ENCODE assay signal across 9 cellular contexts in genomic region chr1:221045842-221046831, GRCh38.
DNase-seq lines count a peak whose midpoint lies in the region; ATAC-seq, FAIRE-seq and TF ChIP-seq lines count a peak whose summit lies in the region.
"Had no signal": no experiment of that assay in that cellular context is flagged by ENCODE, and none has a peak within 500 bp of the region (broad histone marks: within the 10 kb centered on the region; RNA-seq: fewer than 3 reads in every experiment).

No MANE protein-coding gene starts in this region.

- H3K4me3 ChIP-seq in OCI-LY7 (ENCODE audit: low read depth, low read length, poor library complexity, severe bottlenecking) (no peak overlapping the region), small intestine (ENCODE audit: low read depth in 1 of 2, low read length in 2 of 2) (no peak overlapping the region), kidney (ENCODE audit: low read length in 2 of 2) (no peak overlapping the region)

- CTCF ChIA-PET in OCI-LY7 (lab: Charles Lee; ENCODE audit: unreplicated experiment) = no interaction called here

- intact Hi-C loops in OCI-LY7 (cut with micrococcal nuclease; ENCODE audit: unreplicated experiment) (no loop called here), kidney (cut with DNase I) (no loop called here)

- DNase-seq in OCI-LY7 (ENCODE audit: low spot score) (peak; percentile 27), left lobe of liver (ENCODE audit: low spot score) (no peak), SW480 (ENCODE audit: low spot score) (no peak), NCI-H510A treated with DMSO at 0.1 percent for 48 hours (lab: John Stamatoyannopoulos, UW) (no peak), small intestine (no peak), kidney (no peak)

- H3K27ac ChIP-seq in OCI-LY7 (ENCODE audit: low read depth, low read length, poor library complexity, severe bottlenecking) = peak overlapping the region; percentile 27
- no peak overlapping the region for H3K27ac ChIP-seq in small intestine (ENCODE audit: low read depth in 1 of 2, low read length in 1 of 2)
- no peak overlapping the region for H3K27ac ChIP-seq in kidney (ENCODE audit: low read depth in 2 of 2, low read length in 2 of 2)
- H3K27ac ChIP-seq: VCaP had no signal

- H3K4me2 ChIP-seq in OCI-LY7 (ENCODE audit: low read length) = no peak overlapping the region

- no peaks in the 10 kb centered on the region for H3K79me2 ChIP-seq in OCI-LY7 (ENCODE audit: insufficient read depth, low read depth, low read length)

- ATAC-seq in GM18907 (IDR thresholded peaks at IDR 0.05; ENCODE audit: unreplicated experiment) = peak; percentile 98
- peak; percentile 86 for ATAC-seq in HG02870 (IDR thresholded peaks at IDR 0.05; ENCODE audit: unreplicated experiment)
- ATAC-seq in left lobe of liver = peak; percentile 44

- no peak overlapping the region; the same call in 1 of the 2 replicates for H2AFZ ChIP-seq in OCI-LY7 (ENCODE audit: low read length)

- BruUV-seq in OCI-LY7 (replicated peaks; lab: Mats Ljungman, UMichigan) = no TSS peak

- 59 to 61% (median 60%) methylated on average over 5 of the region's 5 CpGs for WGBS in small intestine, 3 donors

- H3K9me3 ChIP-seq in OCI-LY7 (ENCODE audit: low read length) (no peaks in the 10 kb centered on the region), small intestine (ENCODE audit: control insufficient read depth, low read depth) (no peaks in the 10 kb centered on the region), kidney (ENCODE audit: control insufficient read depth in 1 of 2, low read length in 2 of 2) (no peaks in the 10 kb centered on the region)

- FAIRE-seq in small intestine (lab: Jason Lieb, UNC) (no peak), kidney (lab: Jason Lieb, UNC) (no peak)

- TF ChIP-seq CTCF in OCI-LY7 (conservative IDR thresholded peaks at IDR 0.05; ENCODE audit: low read length) (no peak), kidney (IDR thresholded peaks at IDR 0.05; ENCODE audit: borderline replicate concordance, extremely low read depth, insufficient read depth) (no peak)

- H4K20me1 ChIP-seq in OCI-LY7 (ENCODE audit: insufficient read depth, low read length) = no peaks in the 10 kb centered on the region

- H3K36me3 ChIP-seq in OCI-LY7 (ENCODE audit: insufficient read depth, low read length) = no peaks in the 10 kb centered on the region
- H3K36me3 ChIP-seq in small intestine (ENCODE audit: control insufficient read depth in 2 of 2, insufficient read depth in 2 of 2, low read length in 2 of 2) = no peaks in the 10 kb centered on the region
- no peaks in the 10 kb centered on the region for H3K36me3 ChIP-seq in kidney (ENCODE audit: control insufficient read depth in 1 of 2, insufficient read depth in 2 of 2, low read length in 2 of 2)

- H3K9ac ChIP-seq in kidney (ENCODE audit: low read length in 2 of 2) = no peak overlapping the region

- no peaks in the 10 kb centered on the region for H3K27me3 ChIP-seq in small intestine (ENCODE audit: control insufficient read depth in 2 of 2, insufficient read depth in 2 of 2, low read length in 2 of 2)

- H3K4me1 ChIP-seq in OCI-LY7 (ENCODE audit: insufficient read depth, low read length, poor library complexity, severe bottlenecking) (peaks cover 10% of the 10 kb centered on the region), small intestine (ENCODE audit: control insufficient read depth in 2 of 2, insufficient read depth in 1 of 2, low read depth in 1 of 2, low read length in 1 of 2) (no peaks in the 10 kb centered on the region), kidney (ENCODE audit: control insufficient read depth in 1 of 2, insufficient read depth in 1 of 2, low read depth in 1 of 2, low read length in 2 of 2) (no peaks in the 10 kb centered on the region)

- no peaks in the 10 kb centered on the region for H3K9me2 ChIP-seq in OCI-LY7 (ENCODE audit: insufficient read depth, low read length)

- POLR2A ChIA-PET in OCI-LY7 (lab: Charles Lee) = interaction anchor here (0.9 to 1.3 kb wide), 2 partner anchors 11 to 13 kb away, joined by 3 read pairs; no protein-coding TSS in a partner anchor

Comparison
In these comparisons a context has a peak if more than half of its experiments do, and no peak if none do; other contexts are left out.
1. ATAC-seq: peak in every context shown above with its lines; median percentile 98 in GM18907; 86 in HG02870; 44 in left lobe of liver.